Comparison of ENCODE assay signal across 10 cellular contexts in genomic region chr18:31634331-31634713, GRCh38. TPM values are rescaled to one million over a fixed set of nuclear protein-coding genes. Genes with fewer than 3 reads are reported as not detected.
DNase-seq lines count a peak whose midpoint lies in the region; ATAC-seq, FAIRE-seq and TF ChIP-seq lines count a peak whose summit lies in the region.
"Had no signal": no experiment of that assay in that cellular context is flagged by ENCODE, and none has a peak within 500 bp of the region (broad histone marks: within the 10 kb centered on the region; RNA-seq: fewer than 3 reads in every experiment).

No MANE protein-coding gene starts in this region.

- intact Hi-C loops in HepG2 (cut with micrococcal nuclease; ENCODE audit: unreplicated experiment): no loop called here

- H3K79me2 ChIP-seq in HepG2 (ENCODE audit: insufficient read depth, low read length): no peaks in the 10 kb centered on the region

- TF ChIP-seq POLR2A in HepG2 (IDR thresholded peaks at IDR 0.05; ENCODE audit: insufficient read depth in 1 of 2, low read depth in 2 of 2, low read length in 2 of 2): no peak

- DNase-seq in activated T-cell treated with anti-CD3 and anti-CD28 coated beads, Interleukin-2, amount 50 U/mL, for 72 hours: no peak
- no peak for DNase-seq in activated T-cell treated with anti-CD3 and anti-CD28 coated beads, Interleukin-2, amount 50 U/mL, for 48 hours
- DNase-seq in stimulated activated naive CD8-positive, alpha-beta T cell treated with anti-CD3 and anti-CD28 coated beads, Interleukin-15, amount 100 ng/mL, for 72 hours: no peak
- no peak for DNase-seq in HepG2 (ENCODE audit: low spot score)
- DNase-seq in SIG-M5 treated with dmso at 0.1 percent for 504 hours (lab: John Stamatoyannopoulos, UW; ENCODE audit: unreplicated experiment): no peak
- DNase-seq in activated T-cell treated with anti-CD3 and anti-CD28 coated beads, Interleukin-2, amount 50 U/mL, for 1 hour: no peak
- DNase-seq: cortex of kidney had no signal

- no peaks in the 10 kb centered on the region for H3K9me3 ChIP-seq in HepG2 (ENCODE audit: low read length)

- no TSS peak for BruUV-seq in HepG2 (replicated peaks; lab: Mats Ljungman, UMichigan)

- CTCF ChIA-PET in HepG2 (lab: Yijun Ruan, JAX; ENCODE audit: low intra/inter-chr PET ratio, low total read pairs): no interaction called here

- TF ChIP-seq CTCF in HepG2 (CRISPR knock-in tag; IDR thresholded peaks at IDR 0.05): no peak

- no peak overlapping the region for H3K27ac ChIP-seq in HepG2 (ENCODE audit: extremely low read length, insufficient read depth, low read length)

- no peaks in the 10 kb centered on the region for H3K4me1 ChIP-seq in HepG2 (ENCODE audit: insufficient read depth, low read length)

- no peaks in the 10 kb centered on the region for H3K27me3 ChIP-seq in HepG2 (ENCODE audit: control insufficient read depth in 1 of 2, insufficient read depth in 2 of 2, low read length in 2 of 2)

- H3K4me3 Mint-ChIP-seq in activated T-cell treated with anti-CD3 and anti-CD28 coated beads, Interleukin-2, amount 50 U/mL, for 72 hours: peak overlapping the region in 1 of 2 donors; percentile 39
- H3K4me3 Mint-ChIP-seq in stimulated activated naive CD8-positive, alpha-beta T cell treated with anti-CD3 and anti-CD28 coated beads, Interleukin-15, amount 100 ng/mL, for 72 hours: peak overlapping the region in 1 of 2 donors; percentile 15

- no peaks in the 10 kb centered on the region for H4K20me1 ChIP-seq in HepG2 (ENCODE audit: insufficient read depth, low read length)

- no peak for TF ChIP-seq EP300 in HepG2 (IDR thresholded peaks at IDR 0.05; ENCODE audit: low read depth in 2 of 2, low read length in 2 of 2)
- TF ChIP-seq EP300 in HepG2 (CRISPR knock-in tag; IDR thresholded peaks at IDR 0.05; ENCODE audit: borderline replicate concordance): no peak

- H3K27me3 Mint-ChIP-seq in activated T-cell treated with anti-CD3 and anti-CD28 coated beads, Interleukin-2, amount 50 U/mL, for 72 hours (ENCODE audit: low read depth): peaks cover 16% of the 10 kb centered on the region
- H3K27me3 Mint-ChIP-seq in stimulated activated naive CD8-positive, alpha-beta T cell treated with anti-CD3 and anti-CD28 coated beads, Interleukin-15, amount 100 ng/mL, for 72 hours: peaks cover 12% of the 10 kb centered on the region

- TF ChIP-seq RAD21 in HepG2 (CRISPR knock-in tag; IDR thresholded peaks at IDR 0.05): no peak

- no peak overlapping the region for H3K27ac Mint-ChIP-seq in activated T-cell treated with anti-CD3 and anti-CD28 coated beads, Interleukin-2, amount 50 U/mL, for 72 hours
- H3K27ac Mint-ChIP-seq in stimulated activated naive CD8-positive, alpha-beta T cell treated with anti-CD3 and anti-CD28 coated beads, Interleukin-15, amount 100 ng/mL, for 72 hours: no peak overlapping the region

- peak; percentile 51 to 64 for ATAC-seq in activated T-cell treated with anti-CD3 and anti-CD28 coated beads, Interleukin-2, amount 50 U/mL, for 72 hours (replicated peaks in 1 of 2)
- ATAC-seq in HG02588 (IDR thresholded peaks at IDR 0.05; ENCODE audit: unreplicated experiment) (peak; percentile 97), HG03469 (IDR thresholded peaks at IDR 0.05; ENCODE audit: unreplicated experiment) (peak; percentile 99), HepG2 (no peak)
- peak; percentile 88 for ATAC-seq in stimulated activated naive CD8-positive, alpha-beta T cell treated with anti-CD3 and anti-CD28 coated beads, Interleukin-15, amount 100 ng/mL, for 72 hours

- H3K9me3 Mint-ChIP-seq in activated T-cell treated with anti-CD3 and anti-CD28 coated beads, Interleukin-2, amount 50 U/mL, for 72 hours: no peaks in the 10 kb centered on the region
- H3K9me3 Mint-ChIP-seq in stimulated activated naive CD8-positive, alpha-beta T cell treated with anti-CD3 and anti-CD28 coated beads, Interleukin-15, amount 100 ng/mL, for 72 hours: no peaks in the 10 kb centered on the region

- POLR2A ChIA-PET in HepG2 (lab: Yijun Ruan, JAX): no interaction called here

- H3K36me3 ChIP-seq in HepG2 (replicated peaks in 1 of 2; ENCODE audit: control insufficient read depth in 1 of 2, insufficient read depth in 2 of 2, low read length in 2 of 2): no peaks in the 10 kb centered on the region

- in situ Hi-C loops in HepG2 (cut with HindIII; ENCODE audit: extremely low pct_ligation_motif_present, low pct_unique_long_range_greater_than_20kb): no loop called here

- no peak overlapping the region for H3K4me2 ChIP-seq in HepG2 (ENCODE audit: low read depth, low read length)

- no peak overlapping the region for H3K4me3 ChIP-seq in HepG2 (replicated peaks in 1 of 3; ENCODE audit: insufficient read depth in 1 of 3, low read depth in 2 of 3, low read length in 3 of 3)

- FAIRE-seq in HepG2 (lab: Jason Lieb, UNC): no peak

- no peak overlapping the region for H3K9ac ChIP-seq in HepG2 (ENCODE audit: insufficient read depth, low read depth, low read length)

- 50% methylated on average over 3 of the region's 3 CpGs for WGBS in HepG2 (ENCODE audit: low lambda C conversion rate)

- no peaks in the 10 kb centered on the region for H3K36me3 Mint-ChIP-seq in activated T-cell treated with anti-CD3 and anti-CD28 coated beads, Interleukin-2, amount 50 U/mL, for 72 hours (ENCODE audit: insufficient read depth in 2 of 2)

- peaks cover 16% of the 10 kb centered on the region for H3K4me1 Mint-ChIP-seq in activated T-cell treated with anti-CD3 and anti-CD28 coated beads, Interleukin-2, amount 50 U/mL, for 72 hours (ENCODE audit: low read depth)
- peaks cover 22% of the 10 kb centered on the region for H3K4me1 Mint-ChIP-seq in stimulated activated naive CD8-positive, alpha-beta T cell treated with anti-CD3 and anti-CD28 coated beads, Interleukin-15, amount 100 ng/mL, for 72 hours

- no peak overlapping the region for H2AFZ ChIP-seq in HepG2 (ENCODE audit: low read length)

TF ChIP-seq in HepG2, 621 proteins besides CTCF, POLR2A, EP300 and RAD21 (continues in another document):
- TF ChIP-seq GABPB1 (CRISPR knock-in tag; IDR thresholded peaks at IDR 0.05): no peak

RNA-seq across cellular contexts. Expression of gene TTR, which starts 42.6 kb away (rescaled TPM):
- total RNA-seq in activated T-cell treated with anti-CD3 and anti-CD28 coated beads, Interleukin-2, amount 50 U/mL, for 72 hours: not detected
- 42.2 and 91.3 TPM in 2 replicates for total RNA-seq in HepG2 (2016; rRNA removed; fragmentation: Illumina TruSeq; extraction: Trizol)
- total RNA-seq in HepG2 (2016; cell fraction: cytosol; rRNA removed; fragmentation: Illumina TruSeq; extraction: Trizol; ENCODE audit: low read depth): 32.4 and 39.4 TPM in 2 replicates
- total RNA-seq in HepG2 (2016; cell fraction: insoluble cytoplasmic fraction; rRNA removed; fragmentation: Illumina TruSeq; extraction: Trizol): 43.7 and 93.2 TPM in 2 replicates
- 21.6 and 22.8 TPM in 2 replicates for total RNA-seq in HepG2 (2016; cell fraction: membrane; rRNA removed; fragmentation: Illumina TruSeq; extraction: Trizol)
- total RNA-seq in HepG2 (2016; cell fraction: nucleus; rRNA removed; fragmentation: Illumina TruSeq; extraction: Trizol): 86.3 and 86.4 TPM in 2 replicates
- polyA plus RNA-seq in HepG2 (2011; rRNA removed): 496 and 510 TPM in 2 replicates
- 553 and 814 TPM in 2 replicates for polyA plus RNA-seq in HepG2 (2011; cell fraction: cytosol; rRNA removed)
- 104 and 171 TPM in 2 replicates for polyA plus RNA-seq in HepG2 (2011; cell fraction: nucleus; rRNA removed)
- polyA plus RNA-seq in HepG2 (2012): 275 and 517 TPM in 2 replicates
- polyA plus RNA-seq in HepG2 (2016; cell fraction: cytosol; fragmentation: Illumina TruSeq; extraction: Trizol; ENCODE audit: low read depth): 43.9 and 49.7 TPM in 2 replicates
- polyA plus RNA-seq in HepG2 (2016; cell fraction: insoluble cytoplasmic fraction; fragmentation: Illumina TruSeq; extraction: Trizol; ENCODE audit: low read depth): 60.6 and 70.2 TPM in 2 replicates
- 22.7 and 27.7 TPM in 2 replicates for polyA plus RNA-seq in HepG2 (2016; cell fraction: membrane; fragmentation: Illumina TruSeq; extraction: Trizol; ENCODE audit: low read depth)
- 195 and 215 TPM in 2 replicates for polyA plus RNA-seq in HepG2 (2016; cell fraction: nucleus; fragmentation: Illumina TruSeq; extraction: Trizol; ENCODE audit: insufficient read depth, low read depth)
- polyA minus RNA-seq in HepG2 (2011; rRNA and poly(A)+ RNA removed; ENCODE audit: low replicate concordance): 563 TPM in 1 of 2 replicates, not detected in the other
- 185 and 329 TPM in 2 replicates for polyA minus RNA-seq in HepG2 (2011; cell fraction: cytosol; rRNA and poly(A)+ RNA removed)
- polyA minus RNA-seq in HepG2 (2011; cell fraction: nucleus; rRNA and poly(A)+ RNA removed): 160 and 198 TPM in 2 replicates
- polyA plus RNA-seq: AG04450 had no signal

RNA-seq across cellular contexts. Expression of gene B4GALT6, which starts 50.1 kb away (rescaled TPM):
- total RNA-seq in activated T-cell treated with anti-CD3 and anti-CD28 coated beads, Interleukin-2, amount 50 U/mL, for 72 hours: 1 to 10 TPM; 2.8 to 5.0 TPM
- total RNA-seq in HepG2 (2016; rRNA removed; fragmentation: Illumina TruSeq; extraction: Trizol): 3.3 and 3.8 TPM in 2 replicates
- 10.3 and 13.5 TPM in 2 replicates for total RNA-seq in HepG2 (2016; cell fraction: cytosol; rRNA removed; fragmentation: Illumina TruSeq; extraction: Trizol; ENCODE audit: low read depth)
- total RNA-seq in HepG2 (2016; cell fraction: insoluble cytoplasmic fraction; rRNA removed; fragmentation: Illumina TruSeq; extraction: Trizol): 3.9 and 4.3 TPM in 2 replicates
- total RNA-seq in HepG2 (2016; cell fraction: membrane; rRNA removed; fragmentation: Illumina TruSeq; extraction: Trizol): 6.0 and 6.3 TPM in 2 replicates
- 5.8 and 6.8 TPM in 2 replicates for total RNA-seq in HepG2 (2016; cell fraction: nucleus; rRNA removed; fragmentation: Illumina TruSeq; extraction: Trizol)
- polyA plus RNA-seq in HepG2 (2011; rRNA removed): 1.7 and 1.9 TPM in 2 replicates
- 0.46 and 1.1 TPM in 2 replicates for polyA plus RNA-seq in HepG2 (2011; cell fraction: cytosol; rRNA removed)
- polyA plus RNA-seq in HepG2 (2011; cell fraction: nucleus; rRNA removed): 0.99 and 1.1 TPM in 2 replicates
- polyA plus RNA-seq in HepG2 (2012): 2.0 and 3.5 TPM in 2 replicates
- polyA plus RNA-seq in HepG2 (2016; cell fraction: cytosol; fragmentation: Illumina TruSeq; extraction: Trizol; ENCODE audit: low read depth): 0.20 and 0.28 TPM in 2 replicates
- polyA plus RNA-seq in HepG2 (2016; cell fraction: insoluble cytoplasmic fraction; fragmentation: Illumina TruSeq; extraction: Trizol; ENCODE audit: low read depth): 6.0 and 6.7 TPM in 2 replicates
- 2.4 and 2.6 TPM in 2 replicates for polyA plus RNA-seq in HepG2 (2016; cell fraction: membrane; fragmentation: Illumina TruSeq; extraction: Trizol; ENCODE audit: low read depth)
- polyA plus RNA-seq in HepG2 (2016; cell fraction: nucleus; fragmentation: Illumina TruSeq; extraction: Trizol; ENCODE audit: insufficient read depth, low read depth): 7.6 and 8.3 TPM in 2 replicates
- polyA minus RNA-seq in HepG2 (2011; rRNA and poly(A)+ RNA removed; ENCODE audit: low replicate concordance): 0.70 and 1.8 TPM in 2 replicates
- 1.6 and 3.3 TPM in 2 replicates for polyA minus RNA-seq in HepG2 (2011; cell fraction: cytosol; rRNA and poly(A)+ RNA removed)
- 2.8 and 4.8 TPM in 2 replicates for polyA minus RNA-seq in HepG2 (2011; cell fraction: nucleus; rRNA and poly(A)+ RNA removed)

Comparison
In these comparisons a context has a peak if more than half of its experiments do, and no peak if none do; other contexts are left out.
1. RNA of gene TTR, which starts 42.6 kb away (total RNA-seq): 21.6 to 93.2 TPM in HepG2; not detected in activated T-cell treated with anti-CD3 and anti-CD28 coated beads, Interleukin-2, amount 50 U/mL, for 72 hours; every median in the first group is over 10 times any median in the second.